Comparison of ENCODE assay signal across 19 cellular contexts in the genomic region with DNA sequence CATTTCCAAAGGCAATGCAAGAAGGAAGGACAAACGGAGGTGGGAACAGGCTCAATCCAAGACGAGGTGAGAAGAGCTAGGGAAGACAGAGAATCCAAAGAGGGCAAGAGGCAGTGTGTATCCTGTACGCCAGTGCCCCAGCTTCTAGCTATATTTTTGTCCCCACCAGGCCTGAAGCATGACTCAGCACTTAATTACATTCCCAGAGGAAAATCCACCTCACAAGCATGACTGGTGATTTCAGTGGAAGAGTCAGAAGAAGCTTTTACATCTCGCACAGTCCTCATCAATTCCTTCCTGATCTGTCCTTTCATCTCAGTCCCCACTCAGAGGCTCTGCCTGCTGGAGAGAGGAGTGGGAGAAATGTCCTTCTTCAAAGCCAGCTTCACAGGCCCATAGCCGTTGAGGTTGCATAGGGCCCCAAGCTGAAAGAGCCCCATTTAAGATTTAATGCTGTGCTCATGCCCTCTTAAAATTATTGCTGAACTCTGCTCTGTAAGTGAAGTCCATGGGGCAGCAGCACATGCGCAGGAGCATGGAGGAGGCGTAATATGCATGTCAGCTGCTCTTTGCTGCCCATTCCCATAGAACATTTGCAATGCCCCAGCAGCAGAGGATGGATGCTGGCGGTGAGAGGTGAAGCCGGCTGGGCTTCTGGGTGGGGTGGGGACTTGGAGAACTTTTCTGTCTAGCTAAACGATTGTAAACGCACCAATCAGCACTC. TPM values are rescaled to one million over a fixed set of nuclear protein-coding genes. Genes with fewer than 3 reads are reported as not detected.
DNase-seq lines count a peak whose midpoint lies in the region; ATAC-seq and TF ChIP-seq lines count a peak whose summit lies in the region.
"Had no signal": no experiment of that assay in that cellular context is flagged by ENCODE, and none has a peak within 500 bp of the region (broad histone marks: within the 10 kb centered on the region; RNA-seq: fewer than 3 reads in every experiment).

No MANE protein-coding gene starts in this region.

- H3K79me1 ChIP-seq in neuronal stem cell (ENCODE audit: low read depth, low read length): no peaks in the 10 kb centered on the region

- no peak overlapping the region for H2BK12ac ChIP-seq in neuronal stem cell (ENCODE audit: low read length)

- H2BK5ac ChIP-seq in neuronal stem cell (ENCODE audit: low read length): no peak overlapping the region

- H3K9me3 ChIP-seq in fibroblast of lung (ENCODE audit: control insufficient read depth, insufficient read depth, low read depth, low read length) (no peaks in the 10 kb centered on the region), neuronal stem cell (replicated peaks in 1 of 2; ENCODE audit: control insufficient read depth in 2 of 2, insufficient read depth in 1 of 2, low read depth in 1 of 2, low read length in 2 of 2) (no peaks in the 10 kb centered on the region)
- H3K9me3 ChIP-seq: ascending aorta, prostate gland had no signal

- ATAC-seq in GM21723 (IDR thresholded peaks at IDR 0.05; ENCODE audit: unreplicated experiment): no peak
- ATAC-seq: esophagus mucosa, left cardiac atrium had no signal

- H3K4ac ChIP-seq in neuronal stem cell (ENCODE audit: low read length): no peak overlapping the region

- no peak overlapping the region for H2BK120ac ChIP-seq in neuronal stem cell (ENCODE audit: low read depth, low read length)

- H3K79me2 ChIP-seq in fibroblast of lung (ENCODE audit: control insufficient read depth, insufficient read depth, low read length): no peaks in the 10 kb centered on the region

- H4K8ac ChIP-seq in neuronal stem cell (ENCODE audit: low read depth, low read length): no peak overlapping the region

- no peak overlapping the region for H3K9ac ChIP-seq in fibroblast of lung (ENCODE audit: insufficient read depth, low read length)
- H3K9ac ChIP-seq in neuronal stem cell (ENCODE audit: low read depth, low read length, poor library complexity): no peak overlapping the region

- H3K4me1 ChIP-seq in fibroblast of lung (ENCODE audit: control insufficient read depth, extremely low read depth, insufficient read depth, low read length): no peaks in the 10 kb centered on the region
- no peaks in the 10 kb centered on the region for H3K4me1 ChIP-seq in neuronal stem cell (ENCODE audit: control insufficient read depth in 2 of 2, insufficient read depth in 1 of 2, low read depth in 1 of 2, low read length in 2 of 2)
- H3K4me1 ChIP-seq: ascending aorta, prostate gland had no signal

- H3K4me3 ChIP-seq in fibroblast of lung (replicated peaks in 1 of 4; ENCODE audit: control extremely low read depth in 1 of 4, insufficient read depth in 1 of 4, low read depth in 3 of 4, low read length in 4 of 4): no peak overlapping the region
- H3K4me3 ChIP-seq in neuronal stem cell (ENCODE audit: low read length in 2 of 2): no peak overlapping the region
- H3K4me3 ChIP-seq: ascending aorta, prostate gland had no signal

- H2BK15ac ChIP-seq in neuronal stem cell (ENCODE audit: low read length): no peak overlapping the region

- H4K91ac ChIP-seq in neuronal stem cell (ENCODE audit: low read depth, low read length, poor library complexity): no peak overlapping the region

- H2AFZ ChIP-seq in fibroblast of lung (ENCODE audit: low read length): no peak overlapping the region
- peak overlapping the region; percentile 58 for H2AFZ ChIP-seq in neuronal stem cell (ENCODE audit: low read length)

- H3K27ac ChIP-seq in fibroblast of lung (ENCODE audit: insufficient read depth, low read length) (no peak overlapping the region), neuronal stem cell (replicated peaks; ENCODE audit: low read length) (no peak overlapping the region)
- H3K27ac ChIP-seq: ascending aorta, prostate gland had no signal

- H3K4me2 ChIP-seq in fibroblast of lung (ENCODE audit: extremely low read depth, insufficient read depth, low read length) (no peak overlapping the region), neuronal stem cell (ENCODE audit: insufficient read depth, low read length, poor library complexity, severe bottlenecking) (no peak overlapping the region)

- H4K20me1 ChIP-seq in fibroblast of lung (ENCODE audit: control insufficient read depth, extremely low read depth, insufficient read depth, low read length): no peaks in the 10 kb centered on the region

- no peak overlapping the region for H2AK5ac ChIP-seq in neuronal stem cell (ENCODE audit: low read depth, low read length)

- H3K14ac ChIP-seq in neuronal stem cell (ENCODE audit: low read length): peak overlapping the region; percentile 32

- DNase-seq in NCI-H526 (lab: John Stamatoyannopoulos, UW): peak; percentile 36 to 47
- no peak for DNase-seq in NCI-H526 treated with DMSO at 0.1 percent for 48 hours (lab: John Stamatoyannopoulos, UW)
- peak; percentile 70 for DNase-seq in M059J (ENCODE audit: low read depth)
- peak; percentile 12 to 60 for DNase-seq in fibroblast of lung (ENCODE audit: low read depth in 2 of 2)
- DNase-seq in neuronal stem cell (ENCODE audit: low spot score): no peak
- DNase-seq in GM20000 (ENCODE audit: low spot score): no peak
- no peak for DNase-seq in HuH-7 (ENCODE audit: low spot score)
- DNase-seq: ACHN; activated CD4-positive, alpha-beta T cell treated with anti-CD3 and anti-CD28 coated beads for 1 hour; activated gamma-delta T cell treated with Interleukin-2 at 50 U/mL for 16 hours; GF-D8; left cardiac atrium; MM.1S; NCI-H187 treated with DMSO at 0.1 percent for 48 hours; T-helper 2 cell had no signal

- TF ChIP-seq CTCF in fibroblast of lung (conservative IDR thresholded peaks at IDR 0.05 in 1 of 2, IDR thresholded peaks at IDR 0.05 in 1 of 2; ENCODE audit: low read depth in 1 of 2, low read length in 2 of 2) (no peak), GM20000 (IDR thresholded peaks at IDR 0.05; ENCODE audit: extremely low read depth, missing control alignments) (no peak)

- no peak overlapping the region for H3K23ac ChIP-seq in neuronal stem cell (ENCODE audit: low read depth, low read length, poor library complexity)

- H3K36me3 ChIP-seq in fibroblast of lung (ENCODE audit: control insufficient read depth, insufficient read depth, low read length) (no peaks in the 10 kb centered on the region), neuronal stem cell (replicated peaks in 1 of 2; ENCODE audit: control insufficient read depth in 2 of 2, insufficient read depth in 2 of 2, low read length in 2 of 2) (no peaks in the 10 kb centered on the region)
- H3K36me3 ChIP-seq: ascending aorta, prostate gland had no signal

- H3K27me3 ChIP-seq in fibroblast of lung (ENCODE audit: control insufficient read depth, insufficient read depth, low read length): no peaks in the 10 kb centered on the region
- H3K27me3 ChIP-seq in neuronal stem cell (ENCODE audit: control insufficient read depth in 3 of 3, insufficient read depth in 3 of 3, low read depth in 1 of 3, low read length in 3 of 3): no peaks in the 10 kb centered on the region
- H3K27me3 ChIP-seq: ascending aorta had no signal

- WGBS in neuronal stem cell (ENCODE audit: extremely low coverage in 2 of 2, insufficient read length in 2 of 2, insufficient replicate concordance in 1 of 2), 2 donors: no CpG with 5 or more reads among the region's 11 CpGs

- peak overlapping the region; percentile 56 for H3K18ac ChIP-seq in neuronal stem cell (ENCODE audit: low read length)

RNA-seq across cellular contexts. Expression of a gene that starts 39.0 kb away (rescaled TPM):
- total RNA-seq in M059J (2014; rRNA removed; shearing (Covaris generic)): 2.6 and 3.0 TPM in 2 replicates
- not detected in 2 replicates for total RNA-seq in fibroblast of lung
- polyA plus RNA-seq in fibroblast of lung: not detected in 2 replicates
- polyA plus RNA-seq in fibroblast of lung (2012): not detected in 2 replicates
- polyA minus RNA-seq in fibroblast of lung (ENCODE audit: low replicate concordance): not detected in 2 replicates
- 0.70 TPM for polyA plus RNA-seq in neuronal stem cell (2013, experiment 1 of 2)
- 1.1 TPM for polyA plus RNA-seq in neuronal stem cell (2013, experiment 2 of 2)

Comparison
In these comparisons a context has a peak if more than half of its experiments do, and no peak if none do; other contexts are left out.
1. DNase-seq: peak in NCI-H526 (2 of 2), M059J (single experiment) and fibroblast of lung (2 of 2); none in NCI-H526 treated with DMSO at 0.1 percent for 48 hours (single experiment), neuronal stem cell (single experiment), GM20000 (single experiment) and HuH-7 (single experiment).